1 cellular context compared by ENCODE assay signal in genomic region chrX:138775501-138775900, GRCh38.
TF ChIP-seq lines count a peak whose summit lies in the region.

No MANE protein-coding gene starts in this region.

TF ChIP-seq in WTC11, 78 proteins besides CTCF, POLR2A, EP300 and RAD21 (continued from another document):
- TF ChIP-seq, protein P1, sequence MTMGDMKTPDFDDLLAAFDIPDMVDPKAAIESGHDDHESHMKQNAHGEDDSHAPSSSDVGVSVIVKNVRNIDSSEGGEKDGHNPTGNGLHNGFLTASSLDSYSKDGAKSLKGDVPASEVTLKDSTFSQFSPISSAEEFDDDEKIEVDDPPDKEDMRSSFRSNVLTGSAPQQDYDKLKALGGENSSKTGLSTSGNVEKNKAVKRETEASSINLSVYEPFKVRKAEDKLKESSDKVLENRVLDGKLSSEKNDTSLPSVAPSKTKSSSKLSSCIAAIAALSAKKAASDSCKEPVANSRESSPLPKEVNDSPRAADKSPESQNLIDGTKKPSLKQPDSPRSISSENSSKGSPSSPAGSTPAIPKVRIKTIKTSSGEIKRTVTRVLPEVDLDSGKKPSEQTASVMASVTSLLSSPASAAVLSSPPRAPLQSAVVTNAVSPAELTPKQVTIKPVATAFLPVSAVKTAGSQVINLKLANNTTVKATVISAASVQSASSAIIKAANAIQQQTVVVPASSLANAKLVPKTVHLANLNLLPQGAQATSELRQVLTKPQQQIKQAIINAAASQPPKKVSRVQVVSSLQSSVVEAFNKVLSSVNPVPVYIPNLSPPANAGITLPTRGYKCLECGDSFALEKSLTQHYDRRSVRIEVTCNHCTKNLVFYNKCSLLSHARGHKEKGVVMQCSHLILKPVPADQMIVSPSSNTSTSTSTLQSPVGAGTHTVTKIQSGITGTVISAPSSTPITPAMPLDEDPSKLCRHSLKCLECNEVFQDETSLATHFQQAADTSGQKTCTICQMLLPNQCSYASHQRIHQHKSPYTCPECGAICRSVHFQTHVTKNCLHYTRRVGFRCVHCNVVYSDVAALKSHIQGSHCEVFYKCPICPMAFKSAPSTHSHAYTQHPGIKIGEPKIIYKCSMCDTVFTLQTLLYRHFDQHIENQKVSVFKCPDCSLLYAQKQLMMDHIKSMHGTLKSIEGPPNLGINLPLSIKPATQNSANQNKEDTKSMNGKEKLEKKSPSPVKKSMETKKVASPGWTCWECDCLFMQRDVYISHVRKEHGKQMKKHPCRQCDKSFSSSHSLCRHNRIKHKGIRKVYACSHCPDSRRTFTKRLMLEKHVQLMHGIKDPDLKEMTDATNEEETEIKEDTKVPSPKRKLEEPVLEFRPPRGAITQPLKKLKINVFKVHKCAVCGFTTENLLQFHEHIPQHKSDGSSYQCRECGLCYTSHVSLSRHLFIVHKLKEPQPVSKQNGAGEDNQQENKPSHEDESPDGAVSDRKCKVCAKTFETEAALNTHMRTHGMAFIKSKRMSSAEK (CRISPR knock-in tag; IDR thresholded peaks at IDR 0.05; ENCODE audit: borderline replicate concordance): no peak
- TF ChIP-seq IRF1 (CRISPR knock-in tag; IDR thresholded peaks at IDR 0.05) (no peak), RELA (CRISPR knock-in tag; IDR thresholded peaks at IDR 0.05; ENCODE audit: borderline replicate concordance) (no peak), GRHL2 (CRISPR knock-in tag; IDR thresholded peaks at IDR 0.05; ENCODE audit: insufficient replicate concordance, severe bottlenecking) (no peak), SMAD3 (CRISPR knock-in tag; IDR thresholded peaks at IDR 0.05; ENCODE audit: borderline replicate concordance) (no peak), ZNF138 (CRISPR knock-in tag; conservative IDR thresholded peaks at IDR 0.05) (no peak), TEAD1 (CRISPR knock-in tag; IDR thresholded peaks at IDR 0.05) (no peak), GTF2I (CRISPR knock-in tag; conservative IDR thresholded peaks at IDR 0.05) (no peak), MAX (CRISPR knock-in tag; IDR thresholded peaks at IDR 0.05) (no peak), CREM (CRISPR knock-in tag; IDR thresholded peaks at IDR 0.05) (no peak)
- TF ChIP-seq, protein P2, sequence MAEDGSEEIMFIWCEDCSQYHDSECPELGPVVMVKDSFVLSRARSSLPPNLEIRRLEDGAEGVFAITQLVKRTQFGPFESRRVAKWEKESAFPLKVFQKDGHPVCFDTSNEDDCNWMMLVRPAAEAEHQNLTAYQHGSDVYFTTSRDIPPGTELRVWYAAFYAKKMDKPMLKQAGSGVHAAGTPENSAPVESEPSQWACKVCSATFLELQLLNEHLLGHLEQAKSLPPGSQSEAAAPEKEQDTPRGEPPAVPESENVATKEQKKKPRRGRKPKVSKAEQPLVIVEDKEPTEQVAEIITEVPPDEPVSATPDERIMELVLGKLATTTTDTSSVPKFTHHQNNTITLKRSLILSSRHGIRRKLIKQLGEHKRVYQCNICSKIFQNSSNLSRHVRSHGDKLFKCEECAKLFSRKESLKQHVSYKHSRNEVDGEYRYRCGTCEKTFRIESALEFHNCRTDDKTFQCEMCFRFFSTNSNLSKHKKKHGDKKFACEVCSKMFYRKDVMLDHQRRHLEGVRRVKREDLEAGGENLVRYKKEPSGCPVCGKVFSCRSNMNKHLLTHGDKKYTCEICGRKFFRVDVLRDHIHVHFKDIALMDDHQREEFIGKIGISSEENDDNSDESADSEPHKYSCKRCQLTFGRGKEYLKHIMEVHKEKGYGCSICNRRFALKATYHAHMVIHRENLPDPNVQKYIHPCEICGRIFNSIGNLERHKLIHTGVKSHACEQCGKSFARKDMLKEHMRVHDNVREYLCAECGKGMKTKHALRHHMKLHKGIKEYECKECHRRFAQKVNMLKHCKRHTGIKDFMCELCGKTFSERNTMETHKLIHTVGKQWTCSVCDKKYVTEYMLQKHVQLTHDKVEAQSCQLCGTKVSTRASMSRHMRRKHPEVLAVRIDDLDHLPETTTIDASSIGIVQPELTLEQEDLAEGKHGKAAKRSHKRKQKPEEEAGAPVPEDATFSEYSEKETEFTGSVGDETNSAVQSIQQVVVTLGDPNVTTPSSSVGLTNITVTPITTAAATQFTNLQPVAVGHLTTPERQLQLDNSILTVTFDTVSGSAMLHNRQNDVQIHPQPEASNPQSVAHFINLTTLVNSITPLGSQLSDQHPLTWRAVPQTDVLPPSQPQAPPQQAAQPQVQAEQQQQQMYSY (CRISPR knock-in tag; IDR thresholded peaks at IDR 0.05): no peak
- TF ChIP-seq, protein P3, sequence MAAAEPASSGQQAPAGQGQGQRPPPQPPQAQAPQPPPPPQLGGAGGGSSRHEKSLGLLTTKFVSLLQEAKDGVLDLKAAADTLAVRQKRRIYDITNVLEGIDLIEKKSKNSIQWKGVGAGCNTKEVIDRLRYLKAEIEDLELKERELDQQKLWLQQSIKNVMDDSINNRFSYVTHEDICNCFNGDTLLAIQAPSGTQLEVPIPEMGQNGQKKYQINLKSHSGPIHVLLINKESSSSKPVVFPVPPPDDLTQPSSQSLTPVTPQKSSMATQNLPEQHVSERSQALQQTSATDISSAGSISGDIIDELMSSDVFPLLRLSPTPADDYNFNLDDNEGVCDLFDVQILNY (CRISPR knock-in tag; IDR thresholded peaks at IDR 0.05): no peak
TF ChIP-seq in WTC11: peak in this region for 0.
